ENCODE assay signal across 2 cellular contexts in genomic region chr6:24378473-24379097, GRCh38.
A peak's percentile ranks its signal among the peaks of the same experiment; 100 is the strongest.
TF ChIP-seq lines count a peak whose summit lies in the region.

No MANE protein-coding gene starts in this region.

TF ChIP-seq in HepG2, 621 proteins besides CTCF, POLR2A, EP300 and RAD21 (continued from another document and continues in another):
- TF ChIP-seq, protein P1, sequence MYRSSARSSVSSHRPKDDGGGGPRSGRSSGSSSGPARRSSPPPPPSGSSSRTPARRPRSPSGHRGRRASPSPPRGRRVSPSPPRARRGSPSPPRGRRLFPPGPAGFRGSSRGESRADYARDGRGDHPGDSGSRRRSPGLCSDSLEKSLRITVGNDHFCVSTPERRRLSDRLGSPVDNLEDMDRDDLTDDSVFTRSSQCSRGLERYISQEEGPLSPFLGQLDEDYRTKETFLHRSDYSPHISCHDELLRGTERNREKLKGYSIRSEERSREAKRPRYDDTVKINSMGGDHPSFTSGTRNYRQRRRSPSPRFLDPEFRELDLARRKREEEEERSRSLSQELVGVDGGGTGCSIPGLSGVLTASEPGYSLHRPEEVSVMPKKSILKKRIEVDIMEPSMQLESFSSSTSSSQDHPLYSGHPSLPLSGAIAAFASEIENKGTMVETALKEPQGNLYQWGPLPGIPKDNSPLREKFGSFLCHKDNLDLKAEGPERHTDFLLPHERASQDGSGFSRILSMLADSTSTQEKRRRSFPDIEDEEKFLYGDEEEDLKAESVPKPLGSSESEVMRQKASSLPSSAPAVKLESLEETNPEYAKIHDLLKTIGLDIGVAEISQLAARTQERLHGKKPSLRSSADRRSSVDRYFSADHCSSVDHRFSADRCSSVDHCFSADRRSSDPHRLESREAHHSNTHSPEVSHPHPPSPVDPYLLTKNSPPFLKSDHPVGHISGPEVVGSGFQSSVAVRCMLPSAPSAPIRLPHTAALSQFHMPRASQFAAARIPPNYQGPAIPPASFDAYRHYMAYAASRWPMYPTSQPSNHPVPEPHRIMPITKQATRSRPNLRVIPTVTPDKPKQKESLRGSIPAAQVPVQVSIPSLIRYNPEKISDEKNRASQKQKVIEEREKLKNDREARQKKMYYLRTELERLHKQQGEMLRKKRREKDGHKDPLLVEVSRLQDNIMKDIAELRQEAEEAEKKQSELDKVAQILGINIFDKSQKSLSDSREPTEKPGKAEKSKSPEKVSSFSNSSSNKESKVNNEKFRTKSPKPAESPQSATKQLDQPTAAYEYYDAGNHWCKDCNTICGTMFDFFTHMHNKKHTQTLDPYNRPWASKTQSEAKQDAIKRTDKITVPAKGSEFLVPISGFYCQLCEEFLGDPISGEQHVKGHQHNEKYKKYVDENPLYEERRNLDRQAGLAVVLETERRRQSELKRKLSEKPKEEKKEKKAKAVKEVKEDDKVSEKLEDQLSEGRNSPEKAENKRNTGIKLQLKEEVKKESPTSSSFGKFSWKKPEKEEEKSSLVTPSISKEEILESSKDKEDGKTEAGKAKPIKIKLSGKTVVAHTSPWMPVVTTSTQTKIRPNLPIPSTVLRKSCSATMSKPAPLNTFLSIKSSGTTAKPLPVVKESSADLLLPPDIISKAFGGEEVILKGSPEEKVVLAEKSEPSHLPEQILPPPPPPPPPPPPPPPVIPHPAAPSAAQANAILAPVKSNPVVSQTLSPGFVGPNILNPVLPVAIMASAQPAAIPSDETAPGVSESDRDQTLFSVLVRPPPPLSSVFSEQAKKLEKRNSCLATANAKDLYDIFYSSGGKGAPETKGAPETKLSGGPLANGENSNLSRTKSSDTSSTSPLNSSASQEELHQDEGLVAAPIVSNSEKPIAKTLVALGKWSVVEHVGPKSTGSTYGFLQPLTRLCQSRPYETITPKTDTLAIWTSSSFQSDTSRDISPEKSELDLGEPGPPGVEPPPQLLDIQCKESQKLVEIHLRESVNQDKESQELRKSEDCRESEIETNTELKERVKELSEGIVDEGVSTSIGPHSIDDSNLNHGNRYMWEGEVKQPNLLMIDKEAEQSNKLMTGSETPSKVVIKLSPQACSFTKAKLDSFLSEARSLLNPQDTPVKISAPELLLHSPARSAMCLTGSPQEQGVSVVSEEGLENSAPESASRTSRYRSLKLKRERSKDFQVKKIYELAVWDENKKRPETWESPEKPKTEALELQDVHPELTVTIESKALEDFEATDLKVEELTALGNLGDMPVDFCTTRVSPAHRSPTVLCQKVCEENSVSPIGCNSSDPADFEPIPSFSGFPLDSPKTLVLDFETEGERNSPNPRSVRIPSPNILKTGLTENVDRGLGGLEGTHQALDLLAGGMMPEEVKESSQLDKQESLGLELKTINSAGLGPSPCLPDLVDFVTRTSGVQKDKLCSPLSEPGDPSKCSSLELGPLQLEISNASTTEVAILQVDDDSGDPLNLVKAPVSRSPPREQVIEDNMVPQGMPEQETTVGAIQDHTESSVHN (CRISPR knock-in tag; IDR thresholded peaks at IDR 0.05) = no peak
- TF ChIP-seq RELA (CRISPR knock-in tag; IDR thresholded peaks at IDR 0.05) = no peak
- TF ChIP-seq ZNF792 (CRISPR knock-in tag; IDR thresholded peaks at IDR 0.05) = no peak
- TF ChIP-seq ZNF781 (CRISPR knock-in tag; IDR thresholded peaks at IDR 0.05; ENCODE audit: borderline replicate concordance, not compliant biosample characterization) = no peak
- TF ChIP-seq SNAPC5 (CRISPR knock-in tag; IDR thresholded peaks at IDR 0.05; ENCODE audit: borderline replicate concordance) = no peak
- TF ChIP-seq BORCS8-MEF2B (CRISPR knock-in tag; IDR thresholded peaks at IDR 0.05) = no peak
- TF ChIP-seq, protein P2, sequence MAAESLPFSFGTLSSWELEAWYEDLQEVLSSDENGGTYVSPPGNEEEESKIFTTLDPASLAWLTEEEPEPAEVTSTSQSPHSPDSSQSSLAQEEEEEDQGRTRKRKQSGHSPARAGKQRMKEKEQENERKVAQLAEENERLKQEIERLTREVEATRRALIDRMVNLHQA (CRISPR knock-in tag; IDR thresholded peaks at IDR 0.05) = no peak
- TF ChIP-seq HOXA5 (CRISPR knock-in tag; IDR thresholded peaks at IDR 0.05) = no peak
- TF ChIP-seq ZNF784 (CRISPR knock-in tag; IDR thresholded peaks at IDR 0.05; ENCODE audit: borderline replicate concordance) = no peak
- TF ChIP-seq ZNF121 (CRISPR knock-in tag; IDR thresholded peaks at IDR 0.05) = peak; percentile 89
- TF ChIP-seq CCDC6 (CRISPR knock-in tag; IDR thresholded peaks at IDR 0.05) = no peak

TF ChIP-seq in HEK293T, 16 proteins besides CTCF, POLR2A, EP300 and RAD21 (continued from another document):
- TF ChIP-seq, protein P3, sequence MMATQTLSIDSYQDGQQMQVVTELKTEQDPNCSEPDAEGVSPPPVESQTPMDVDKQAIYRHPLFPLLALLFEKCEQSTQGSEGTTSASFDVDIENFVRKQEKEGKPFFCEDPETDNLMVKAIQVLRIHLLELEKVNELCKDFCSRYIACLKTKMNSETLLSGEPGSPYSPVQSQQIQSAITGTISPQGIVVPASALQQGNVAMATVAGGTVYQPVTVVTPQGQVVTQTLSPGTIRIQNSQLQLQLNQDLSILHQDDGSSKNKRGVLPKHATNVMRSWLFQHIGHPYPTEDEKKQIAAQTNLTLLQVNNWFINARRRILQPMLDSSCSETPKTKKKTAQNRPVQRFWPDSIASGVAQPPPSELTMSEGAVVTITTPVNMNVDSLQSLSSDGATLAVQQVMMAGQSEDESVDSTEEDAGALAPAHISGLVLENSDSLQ (IDR thresholded peaks at IDR 0.05) = no peak
- TF ChIP-seq L3MBTL2 (conservative IDR thresholded peaks at IDR 0.05) (no peak), SP1 (IDR thresholded peaks at IDR 0.05) (no peak), FOXA1 (IDR thresholded peaks at IDR 0.05) (no peak), ARNT (IDR thresholded peaks at IDR 0.05) (no peak), BHLHE40 (IDR thresholded peaks at IDR 0.05; ENCODE audit: borderline replicate concordance) (no peak), NFRKB (IDR thresholded peaks at IDR 0.05) (no peak)
